Comparison of ENCODE assay signal across 1 cellular context in the genomic region with DNA sequence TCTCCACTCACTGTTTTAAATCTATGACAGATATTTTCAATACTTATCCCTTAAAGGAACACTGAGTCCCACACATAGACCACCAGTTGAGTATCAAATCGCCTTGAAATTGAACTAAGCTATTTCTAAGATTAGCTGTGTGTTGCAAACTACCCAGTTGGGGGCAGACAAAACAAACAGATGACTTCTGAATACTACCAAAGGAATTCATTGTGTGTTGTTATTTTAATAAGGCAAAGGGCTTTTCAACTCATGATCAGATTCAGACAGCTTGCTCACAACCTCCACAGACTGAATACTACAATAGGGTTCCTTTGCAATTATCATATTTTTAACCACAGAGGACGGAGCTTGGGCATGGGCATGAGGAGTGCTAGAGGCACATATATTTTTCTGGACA.
TF ChIP-seq lines count a peak whose summit lies in the region.

No MANE protein-coding gene starts in this region.

TF ChIP-seq in HepG2, 621 proteins besides CTCF, POLR2A, EP300 and RAD21 (continued from another document):
- TF ChIP-seq, protein P1, sequence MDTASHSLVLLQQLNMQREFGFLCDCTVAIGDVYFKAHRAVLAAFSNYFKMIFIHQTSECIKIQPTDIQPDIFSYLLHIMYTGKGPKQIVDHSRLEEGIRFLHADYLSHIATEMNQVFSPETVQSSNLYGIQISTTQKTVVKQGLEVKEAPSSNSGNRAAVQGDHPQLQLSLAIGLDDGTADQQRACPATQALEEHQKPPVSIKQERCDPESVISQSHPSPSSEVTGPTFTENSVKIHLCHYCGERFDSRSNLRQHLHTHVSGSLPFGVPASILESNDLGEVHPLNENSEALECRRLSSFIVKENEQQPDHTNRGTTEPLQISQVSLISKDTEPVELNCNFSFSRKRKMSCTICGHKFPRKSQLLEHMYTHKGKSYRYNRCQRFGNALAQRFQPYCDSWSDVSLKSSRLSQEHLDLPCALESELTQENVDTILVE (CRISPR knock-in tag; IDR thresholded peaks at IDR 0.05): no peak
